1 cellular context compared by ENCODE assay signal in genomic region chr15:90419738-90420487, GRCh38.
A peak's percentile ranks its signal among the peaks of the same experiment; 100 is the strongest.
TF ChIP-seq lines count a peak whose summit lies in the region.

No MANE protein-coding gene starts in this region.

TF ChIP-seq in GM12878, 131 proteins besides CTCF, POLR2A, EP300 and RAD21 (continued from another document):
- TF ChIP-seq NFXL1 (IDR thresholded peaks at IDR 0.05; ENCODE audit: borderline replicate concordance), result no peak
- TF ChIP-seq EED (IDR thresholded peaks at IDR 0.05; ENCODE audit: low read depth), result peak; percentile 85
- no peak for TF ChIP-seq BMI1 (IDR thresholded peaks at IDR 0.05; ENCODE audit: borderline replicate concordance)
- peak; percentile 92 for TF ChIP-seq RUNX3 (IDR thresholded peaks at IDR 0.05; ENCODE audit: low read length)
- TF ChIP-seq FOXM1 (IDR thresholded peaks at IDR 0.05; ENCODE audit: low read depth, low read length), result 0 out of 2 replicates have a peak, but pooled peaks have one; percentile 55
- TF ChIP-seq BCLAF1 (IDR thresholded peaks at IDR 0.05), result no peak
- no peak for TF ChIP-seq REST (IDR thresholded peaks at IDR 0.05; ENCODE audit: low read depth, low read length)
- peak; percentile 66; the same call in 1 of the 2 replicates for TF ChIP-seq ZBED1 (IDR thresholded peaks at IDR 0.05; ENCODE audit: borderline replicate concordance)
- no peak for TF ChIP-seq ATF3 (IDR thresholded peaks at IDR 0.05; ENCODE audit: borderline replicate concordance, extremely low read depth, low read depth, low read length)
- 0 out of 4 replicates have a peak, but pooled peaks of 1 of the 2 experiments have one; percentile 37 for TF ChIP-seq SRF (IDR thresholded peaks at IDR 0.05; ENCODE audit: low read depth in 2 of 2, low read length in 2 of 2)
- TF ChIP-seq MEF2A (IDR thresholded peaks at IDR 0.05; ENCODE audit: insufficient read depth, low read depth, low read length), result 0 out of 2 replicates have a peak, but pooled peaks have one; percentile 6
- no peak for TF ChIP-seq NR2F1 (conservative IDR thresholded peaks at IDR 0.05)
- TF ChIP-seq GABPA (IDR thresholded peaks at IDR 0.05; ENCODE audit: low read depth), result no peak; the same call in 1 of the 2 replicates
- TF ChIP-seq ZNF274 (IDR thresholded peaks at IDR 0.05; ENCODE audit: insufficient read depth, insufficient read length), result no peak
- no peak for TF ChIP-seq PAX8 (IDR thresholded peaks at IDR 0.05)
- TF ChIP-seq SKIL (IDR thresholded peaks at IDR 0.05; ENCODE audit: low read depth, poor library complexity, severe bottlenecking), result no peak
- TF ChIP-seq NRF1 (conservative IDR thresholded peaks at IDR 0.05; ENCODE audit: low read depth, low read length), result no peak
- TF ChIP-seq HCFC1 (IDR thresholded peaks at IDR 0.05; ENCODE audit: low read length), result no peak
- peak; percentile 19 for TF ChIP-seq BCL3 (IDR thresholded peaks at IDR 0.05; ENCODE audit: borderline replicate concordance, insufficient read depth, low read depth, low read length, poor library complexity, severe bottlenecking)
- peak; percentile 6; the same call in 1 of the 2 replicates for TF ChIP-seq IRF4 (IDR thresholded peaks at IDR 0.05; ENCODE audit: low read depth, low read length)
- peak; percentile 72; the same call in 1 of the 2 replicates for TF ChIP-seq CBFB (IDR thresholded peaks at IDR 0.05; ENCODE audit: low read depth)
- no peak for TF ChIP-seq SUPT20H (IDR thresholded peaks at IDR 0.05; ENCODE audit: borderline replicate concordance, control insufficient read depth, low read depth, low read length)
- peak; percentile 88 for TF ChIP-seq NFIC (IDR thresholded peaks at IDR 0.05; ENCODE audit: low read depth, low read length)
- TF ChIP-seq RELA (IDR thresholded peaks at IDR 0.05; ENCODE audit: borderline replicate concordance, partially characterized antibody), result no peak
- TF ChIP-seq FOXK2 (IDR thresholded peaks at IDR 0.05), result no peak
- TF ChIP-seq RBBP5 (conservative IDR thresholded peaks at IDR 0.05), result no peak
- TF ChIP-seq RFX5 (IDR thresholded peaks at IDR 0.05; ENCODE audit: low read depth, low read length), result no peak
- TF ChIP-seq MAX (IDR thresholded peaks at IDR 0.05; ENCODE audit: low read depth, low read length), result no peak
- no peak for TF ChIP-seq POLR2AphosphoS2 (IDR thresholded peaks at IDR 0.05; ENCODE audit: low read depth, low read length)
